Comparison of ENCODE assay signal across 8 cellular contexts in genomic region chr5:141617128-141617527, GRCh38. TPM values are rescaled to one million over a fixed set of nuclear protein-coding genes. Genes with fewer than 3 reads are reported as not detected.
DNase-seq lines count a peak whose midpoint lies in the region; TF ChIP-seq lines count a peak whose summit lies in the region.

No MANE protein-coding gene starts in this region.

- no peak for TF ChIP-seq CTCF in WERI-Rb-1 (IDR thresholded peaks at IDR 0.05; ENCODE audit: low read depth, low read length)

- DNase-seq in T-helper 1 cell, result no peak
- no peak for DNase-seq in activated T-helper 1 cell treated with anti-CD3 and anti-CD28 coated beads, Interleukin-12 subunit alpha, Interleukin-12 subunit beta, Interleukin-2, Interleukin-4 antibody, amounts not matched to agents 30 ng/mL and 10 ng/mL and 1 ng/mL, durations not matched to agents 14 hours and 24 hours and 36 hours (ENCODE audit: low spot score)
- no peak for DNase-seq in immature natural killer cell
- no peak for DNase-seq in stimulated activated CD4-positive, alpha-beta T cell treated with anti-CD3 and anti-CD28 coated beads, Interleukin-4, amount 100 ng/mL, for 24 hours
- DNase-seq in cerebellar nuclear complex (lab: John Stamatoyannopoulos, UW), result no peak
- no peak for DNase-seq in WERI-Rb-1

- H3K27me3 ChIP-seq in subcutaneous abdominal adipose tissue (ENCODE audit: control insufficient read depth in 5 of 5, insufficient read depth in 4 of 5, low read length in 5 of 5) (no peaks in the 10 kb centered on the region), WERI-Rb-1 (ENCODE audit: insufficient read depth, low read depth, severe bottlenecking) (no peaks in the 10 kb centered on the region)

- peaks cover 0 to 28% (median 25%) of the 10 kb centered on the region in 5 donors for H3K4me1 ChIP-seq in subcutaneous abdominal adipose tissue (ENCODE audit: control insufficient read depth in 5 of 5, insufficient read depth in 5 of 5, low read length in 5 of 5)

- no peaks in the 10 kb centered on the region for H3K9me3 Mint-ChIP-seq in T-helper 1 cell treated with Interleukin-12 subunit alpha and Interleukin-12 subunit beta and Interleukin-4 antibody, amounts not matched to agents 30 μg/mL and 1 μg/mL, for 36 hours
- H3K9me3 Mint-ChIP-seq in activated T-helper 1 cell treated with anti-CD3 and anti-CD28 coated beads, Interleukin-12 subunit alpha, Interleukin-12 subunit beta, Interleukin-2, Interleukin-4 antibody, amounts not matched to agents 30 ng/mL and 10 ng/mL and 1 ng/mL, durations not matched to agents 14 hours and 24 hours and 36 hours, result no peaks in the 10 kb centered on the region
- no peaks in the 10 kb centered on the region for H3K9me3 Mint-ChIP-seq in immature natural killer cell

- H3K4me3 ChIP-seq in subcutaneous abdominal adipose tissue (ENCODE audit: low read depth in 1 of 5, low read length in 5 of 5), result peak overlapping the region; percentile 67 to 80 (median 75)
- no peak overlapping the region for H3K4me3 ChIP-seq in WERI-Rb-1 (ENCODE audit: low read depth, low read length)

- intact Hi-C loops in activated T-helper 1 cell treated with anti-CD3 and anti-CD28 coated beads, Interleukin-12 subunit alpha, Interleukin-12 subunit beta, Interleukin-2, Interleukin-4 antibody, amounts not matched to agents 30 ng/mL and 10 ng/mL and 1 ng/mL, durations not matched to agents 14 hours and 24 hours and 36 hours (cut with micrococcal nuclease), result loop anchor here (5.0 to 10.0 kb wide), 3 partner anchors 915 to 1212 kb away; partner anchors contain the start of genes ANKHD1, APBB3, SLC35A4 and ZMAT2

- no peak overlapping the region for H3K9ac ChIP-seq in subcutaneous abdominal adipose tissue (ENCODE audit: low read length in 5 of 5)

- H3K27ac ChIP-seq in subcutaneous abdominal adipose tissue (ENCODE audit: low read depth, low read length) (peak overlapping the region; percentile 31), WERI-Rb-1 (no peak overlapping the region)

- peak overlapping the region; percentile 99 for H3K4me3 Mint-ChIP-seq in T-helper 1 cell treated with Interleukin-12 subunit alpha and Interleukin-12 subunit beta and Interleukin-4 antibody, amounts not matched to agents 30 μg/mL and 1 μg/mL, for 36 hours
- peak overlapping the region; percentile 98 for H3K4me3 Mint-ChIP-seq in activated T-helper 1 cell treated with anti-CD3 and anti-CD28 coated beads, Interleukin-12 subunit alpha, Interleukin-12 subunit beta, Interleukin-2, Interleukin-4 antibody, amounts not matched to agents 30 ng/mL and 10 ng/mL and 1 ng/mL, durations not matched to agents 14 hours and 24 hours and 36 hours
- H3K4me3 Mint-ChIP-seq in immature natural killer cell, result peak overlapping the region; percentile 97 to 100 (median 100)

- peak overlapping the region; percentile 94 for H3K27ac Mint-ChIP-seq in T-helper 1 cell treated with Interleukin-12 subunit alpha and Interleukin-12 subunit beta and Interleukin-4 antibody, amounts not matched to agents 30 μg/mL and 1 μg/mL, for 36 hours
- H3K27ac Mint-ChIP-seq in activated T-helper 1 cell treated with anti-CD3 and anti-CD28 coated beads, Interleukin-12 subunit alpha, Interleukin-12 subunit beta, Interleukin-2, Interleukin-4 antibody, amounts not matched to agents 30 ng/mL and 10 ng/mL and 1 ng/mL, durations not matched to agents 14 hours and 24 hours and 36 hours, result peak overlapping the region; percentile 96
- H3K27ac Mint-ChIP-seq in immature natural killer cell, result peak overlapping the region; percentile 93 to 100 (median 97)

- peaks cover 17 to 23% (median 18%) of the 10 kb centered on the region in 5 donors for H3K36me3 ChIP-seq in subcutaneous abdominal adipose tissue (ENCODE audit: control insufficient read depth in 5 of 5, insufficient read depth in 5 of 5, low read length in 5 of 5)
- H3K36me3 ChIP-seq in WERI-Rb-1, result peaks cover 30% of the 10 kb centered on the region

- H3K36me3 Mint-ChIP-seq in T-helper 1 cell treated with Interleukin-12 subunit alpha and Interleukin-12 subunit beta and Interleukin-4 antibody, amounts not matched to agents 30 μg/mL and 1 μg/mL, for 36 hours (ENCODE audit: low read depth), result peaks cover 32% of the 10 kb centered on the region
- H3K36me3 Mint-ChIP-seq in activated T-helper 1 cell treated with anti-CD3 and anti-CD28 coated beads, Interleukin-12 subunit alpha, Interleukin-12 subunit beta, Interleukin-2, Interleukin-4 antibody, amounts not matched to agents 30 ng/mL and 10 ng/mL and 1 ng/mL, durations not matched to agents 14 hours and 24 hours and 36 hours (ENCODE audit: low read depth), result peaks cover 36% of the 10 kb centered on the region
- peaks cover 12% of the 10 kb centered on the region in 3 donors for H3K36me3 Mint-ChIP-seq in immature natural killer cell

- H3K9me3 ChIP-seq in subcutaneous abdominal adipose tissue (ENCODE audit: control insufficient read depth in 5 of 5, low read length in 5 of 5) (no peaks in the 10 kb centered on the region), WERI-Rb-1 (ENCODE audit: severe bottlenecking) (no peaks in the 10 kb centered on the region)

- peaks cover 51% of the 10 kb centered on the region for H3K4me1 Mint-ChIP-seq in T-helper 1 cell treated with Interleukin-12 subunit alpha and Interleukin-12 subunit beta and Interleukin-4 antibody, amounts not matched to agents 30 μg/mL and 1 μg/mL, for 36 hours (ENCODE audit: low read depth)
- peaks cover 63% of the 10 kb centered on the region for H3K4me1 Mint-ChIP-seq in activated T-helper 1 cell treated with anti-CD3 and anti-CD28 coated beads, Interleukin-12 subunit alpha, Interleukin-12 subunit beta, Interleukin-2, Interleukin-4 antibody, amounts not matched to agents 30 ng/mL and 10 ng/mL and 1 ng/mL, durations not matched to agents 14 hours and 24 hours and 36 hours (ENCODE audit: low read depth)
- peaks cover 55 to 58% of the 10 kb centered on the region in 2 donors for H3K4me1 Mint-ChIP-seq in immature natural killer cell

- H3K27me3 Mint-ChIP-seq in T-helper 1 cell treated with Interleukin-12 subunit alpha and Interleukin-12 subunit beta and Interleukin-4 antibody, amounts not matched to agents 30 μg/mL and 1 μg/mL, for 36 hours (ENCODE audit: low read depth), result no peaks in the 10 kb centered on the region
- no peaks in the 10 kb centered on the region for H3K27me3 Mint-ChIP-seq in activated T-helper 1 cell treated with anti-CD3 and anti-CD28 coated beads, Interleukin-12 subunit alpha, Interleukin-12 subunit beta, Interleukin-2, Interleukin-4 antibody, amounts not matched to agents 30 ng/mL and 10 ng/mL and 1 ng/mL, durations not matched to agents 14 hours and 24 hours and 36 hours (ENCODE audit: insufficient read depth)
- peaks cover 7 to 18% (median 9%) of the 10 kb centered on the region in 3 donors for H3K27me3 Mint-ChIP-seq in immature natural killer cell (ENCODE audit: low read depth in 3 of 3)

RNA-seq across cellular contexts. Expression of gene DIAPH1, which starts 1.7 kb away (rescaled TPM):
- total RNA-seq in activated T-helper 1 cell treated with anti-CD3 and anti-CD28 coated beads, Interleukin-12 subunit alpha, Interleukin-12 subunit beta, Interleukin-2, Interleukin-4 antibody, amounts not matched to agents 30 ng/mL and 10 ng/mL and 1 ng/mL, durations not matched to agents 14 hours and 24 hours and 36 hours, result 221 and 234 TPM in 2 replicates
- 100 to 1,000 TPM; 108 to 187 (median 123) TPM for polyA plus RNA-seq in immature natural killer cell

RNA-seq across cellular contexts. Expression of gene HDAC3, which starts 19.5 kb away (rescaled TPM):
- 83.1 and 87.2 TPM in 2 replicates for total RNA-seq in activated T-helper 1 cell treated with anti-CD3 and anti-CD28 coated beads, Interleukin-12 subunit alpha, Interleukin-12 subunit beta, Interleukin-2, Interleukin-4 antibody, amounts not matched to agents 30 ng/mL and 10 ng/mL and 1 ng/mL, durations not matched to agents 14 hours and 24 hours and 36 hours
- 100 to 1,000 TPM in 1 of 3 donors, 10 to 100 TPM in 2; 71.5 to 140 (median 80.6) TPM for polyA plus RNA-seq in immature natural killer cell

RNA-seq across cellular contexts. Expression of gene RELL2, which starts 19.7 kb away (rescaled TPM):
- 19.3 and 19.5 TPM in 2 replicates for total RNA-seq in activated T-helper 1 cell treated with anti-CD3 and anti-CD28 coated beads, Interleukin-12 subunit alpha, Interleukin-12 subunit beta, Interleukin-2, Interleukin-4 antibody, amounts not matched to agents 30 ng/mL and 10 ng/mL and 1 ng/mL, durations not matched to agents 14 hours and 24 hours and 36 hours
- polyA plus RNA-seq in immature natural killer cell, result 1 to 10 TPM; 1.0 to 3.1 (median 1.5) TPM

RNA-seq across cellular contexts. Expression of gene FCHSD1, which starts 34.1 kb away (rescaled TPM):
- total RNA-seq in activated T-helper 1 cell treated with anti-CD3 and anti-CD28 coated beads, Interleukin-12 subunit alpha, Interleukin-12 subunit beta, Interleukin-2, Interleukin-4 antibody, amounts not matched to agents 30 ng/mL and 10 ng/mL and 1 ng/mL, durations not matched to agents 14 hours and 24 hours and 36 hours, result 37.0 and 37.1 TPM in 2 replicates
- polyA plus RNA-seq in immature natural killer cell, result 10 to 100 TPM in 2 of 3 donors, 1 to 10 TPM in 1; 5.9 to 14.7 (median 10.9) TPM
